ENCODE assay signal across 1 cellular context in genomic region chrX:45515262-45516215, GRCh38.
TF ChIP-seq lines count a peak whose summit lies in the region.

No MANE protein-coding gene starts in this region.

TF ChIP-seq in H1, 55 proteins besides CTCF, POLR2A, EP300 and RAD21 (continued from another document):
- TF ChIP-seq, protein P1, sequence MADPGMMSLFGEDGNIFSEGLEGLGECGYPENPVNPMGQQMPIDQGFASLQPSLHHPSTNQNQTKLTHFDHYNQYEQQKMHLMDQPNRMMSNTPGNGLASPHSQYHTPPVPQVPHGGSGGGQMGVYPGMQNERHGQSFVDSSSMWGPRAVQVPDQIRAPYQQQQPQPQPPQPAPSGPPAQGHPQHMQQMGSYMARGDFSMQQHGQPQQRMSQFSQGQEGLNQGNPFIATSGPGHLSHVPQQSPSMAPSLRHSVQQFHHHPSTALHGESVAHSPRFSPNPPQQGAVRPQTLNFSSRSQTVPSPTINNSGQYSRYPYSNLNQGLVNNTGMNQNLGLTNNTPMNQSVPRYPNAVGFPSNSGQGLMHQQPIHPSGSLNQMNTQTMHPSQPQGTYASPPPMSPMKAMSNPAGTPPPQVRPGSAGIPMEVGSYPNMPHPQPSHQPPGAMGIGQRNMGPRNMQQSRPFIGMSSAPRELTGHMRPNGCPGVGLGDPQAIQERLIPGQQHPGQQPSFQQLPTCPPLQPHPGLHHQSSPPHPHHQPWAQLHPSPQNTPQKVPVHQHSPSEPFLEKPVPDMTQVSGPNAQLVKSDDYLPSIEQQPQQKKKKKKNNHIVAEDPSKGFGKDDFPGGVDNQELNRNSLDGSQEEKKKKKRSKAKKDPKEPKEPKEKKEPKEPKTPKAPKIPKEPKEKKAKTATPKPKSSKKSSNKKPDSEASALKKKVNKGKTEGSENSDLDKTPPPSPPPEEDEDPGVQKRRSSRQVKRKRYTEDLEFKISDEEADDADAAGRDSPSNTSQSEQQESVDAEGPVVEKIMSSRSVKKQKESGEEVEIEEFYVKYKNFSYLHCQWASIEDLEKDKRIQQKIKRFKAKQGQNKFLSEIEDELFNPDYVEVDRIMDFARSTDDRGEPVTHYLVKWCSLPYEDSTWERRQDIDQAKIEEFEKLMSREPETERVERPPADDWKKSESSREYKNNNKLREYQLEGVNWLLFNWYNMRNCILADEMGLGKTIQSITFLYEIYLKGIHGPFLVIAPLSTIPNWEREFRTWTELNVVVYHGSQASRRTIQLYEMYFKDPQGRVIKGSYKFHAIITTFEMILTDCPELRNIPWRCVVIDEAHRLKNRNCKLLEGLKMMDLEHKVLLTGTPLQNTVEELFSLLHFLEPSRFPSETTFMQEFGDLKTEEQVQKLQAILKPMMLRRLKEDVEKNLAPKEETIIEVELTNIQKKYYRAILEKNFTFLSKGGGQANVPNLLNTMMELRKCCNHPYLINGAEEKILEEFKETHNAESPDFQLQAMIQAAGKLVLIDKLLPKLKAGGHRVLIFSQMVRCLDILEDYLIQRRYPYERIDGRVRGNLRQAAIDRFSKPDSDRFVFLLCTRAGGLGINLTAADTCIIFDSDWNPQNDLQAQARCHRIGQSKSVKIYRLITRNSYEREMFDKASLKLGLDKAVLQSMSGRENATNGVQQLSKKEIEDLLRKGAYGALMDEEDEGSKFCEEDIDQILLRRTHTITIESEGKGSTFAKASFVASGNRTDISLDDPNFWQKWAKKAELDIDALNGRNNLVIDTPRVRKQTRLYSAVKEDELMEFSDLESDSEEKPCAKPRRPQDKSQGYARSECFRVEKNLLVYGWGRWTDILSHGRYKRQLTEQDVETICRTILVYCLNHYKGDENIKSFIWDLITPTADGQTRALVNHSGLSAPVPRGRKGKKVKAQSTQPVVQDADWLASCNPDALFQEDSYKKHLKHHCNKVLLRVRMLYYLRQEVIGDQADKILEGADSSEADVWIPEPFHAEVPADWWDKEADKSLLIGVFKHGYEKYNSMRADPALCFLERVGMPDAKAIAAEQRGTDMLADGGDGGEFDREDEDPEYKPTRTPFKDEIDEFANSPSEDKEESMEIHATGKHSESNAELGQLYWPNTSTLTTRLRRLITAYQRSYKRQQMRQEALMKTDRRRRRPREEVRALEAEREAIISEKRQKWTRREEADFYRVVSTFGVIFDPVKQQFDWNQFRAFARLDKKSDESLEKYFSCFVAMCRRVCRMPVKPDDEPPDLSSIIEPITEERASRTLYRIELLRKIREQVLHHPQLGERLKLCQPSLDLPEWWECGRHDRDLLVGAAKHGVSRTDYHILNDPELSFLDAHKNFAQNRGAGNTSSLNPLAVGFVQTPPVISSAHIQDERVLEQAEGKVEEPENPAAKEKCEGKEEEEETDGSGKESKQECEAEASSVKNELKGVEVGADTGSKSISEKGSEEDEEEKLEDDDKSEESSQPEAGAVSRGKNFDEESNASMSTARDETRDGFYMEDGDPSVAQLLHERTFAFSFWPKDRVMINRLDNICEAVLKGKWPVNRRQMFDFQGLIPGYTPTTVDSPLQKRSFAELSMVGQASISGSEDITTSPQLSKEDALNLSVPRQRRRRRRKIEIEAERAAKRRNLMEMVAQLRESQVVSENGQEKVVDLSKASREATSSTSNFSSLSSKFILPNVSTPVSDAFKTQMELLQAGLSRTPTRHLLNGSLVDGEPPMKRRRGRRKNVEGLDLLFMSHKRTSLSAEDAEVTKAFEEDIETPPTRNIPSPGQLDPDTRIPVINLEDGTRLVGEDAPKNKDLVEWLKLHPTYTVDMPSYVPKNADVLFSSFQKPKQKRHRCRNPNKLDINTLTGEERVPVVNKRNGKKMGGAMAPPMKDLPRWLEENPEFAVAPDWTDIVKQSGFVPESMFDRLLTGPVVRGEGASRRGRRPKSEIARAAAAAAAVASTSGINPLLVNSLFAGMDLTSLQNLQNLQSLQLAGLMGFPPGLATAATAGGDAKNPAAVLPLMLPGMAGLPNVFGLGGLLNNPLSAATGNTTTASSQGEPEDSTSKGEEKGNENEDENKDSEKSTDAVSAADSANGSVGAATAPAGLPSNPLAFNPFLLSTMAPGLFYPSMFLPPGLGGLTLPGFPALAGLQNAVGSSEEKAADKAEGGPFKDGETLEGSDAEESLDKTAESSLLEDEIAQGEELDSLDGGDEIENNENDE (IDR thresholded peaks at IDR 0.05; ENCODE audit: insufficient replicate concordance, low read length) = no peak
- TF ChIP-seq TBP (IDR thresholded peaks at IDR 0.05; ENCODE audit: low read depth, low read length) = no peak
- TF ChIP-seq NANOG (IDR thresholded peaks at IDR 0.05; ENCODE audit: insufficient read depth, low read depth, low read length, poor library complexity, severe bottlenecking) = no peak
- TF ChIP-seq GABPA (IDR thresholded peaks at IDR 0.05; ENCODE audit: borderline replicate concordance, insufficient read depth, low read length) = no peak
- no peak for TF ChIP-seq EGR1 (IDR thresholded peaks at IDR 0.05; ENCODE audit: borderline replicate concordance, low read depth, low read length)
- no peak for TF ChIP-seq NRF1 (IDR thresholded peaks at IDR 0.05; ENCODE audit: low read depth, low read length)
- TF ChIP-seq SIN3A (conservative IDR thresholded peaks at IDR 0.05 in 1 of 2, IDR thresholded peaks at IDR 0.05 in 1 of 2; ENCODE audit: low read depth in 1 of 2, low read length in 2 of 2) = no peak
- no peak for TF ChIP-seq CHD2 (IDR thresholded peaks at IDR 0.05; ENCODE audit: low read length)
- no peak for TF ChIP-seq TAF7 (optimal IDR thresholded peaks at IDR 0.05; ENCODE audit: borderline replicate concordance, low read depth, low read length)
- no peak for TF ChIP-seq KDM5A (IDR thresholded peaks at IDR 0.05; ENCODE audit: low read length)
- no peak for TF ChIP-seq HDAC2 (IDR thresholded peaks at IDR 0.05; ENCODE audit: borderline replicate concordance in 1 of 2, low read depth in 2 of 2, low read length in 2 of 2)
- TF ChIP-seq CREB1 (IDR thresholded peaks at IDR 0.05) = no peak
- TF ChIP-seq CTBP2 (IDR thresholded peaks at IDR 0.05; ENCODE audit: borderline replicate concordance, insufficient read depth, insufficient read length, low read length) = no peak
- no peak for TF ChIP-seq RBBP5 (IDR thresholded peaks at IDR 0.05; ENCODE audit: borderline replicate concordance, low read depth, low read length)
